Comparison of ENCODE assay signal across 2 cellular contexts in the genomic region with DNA sequence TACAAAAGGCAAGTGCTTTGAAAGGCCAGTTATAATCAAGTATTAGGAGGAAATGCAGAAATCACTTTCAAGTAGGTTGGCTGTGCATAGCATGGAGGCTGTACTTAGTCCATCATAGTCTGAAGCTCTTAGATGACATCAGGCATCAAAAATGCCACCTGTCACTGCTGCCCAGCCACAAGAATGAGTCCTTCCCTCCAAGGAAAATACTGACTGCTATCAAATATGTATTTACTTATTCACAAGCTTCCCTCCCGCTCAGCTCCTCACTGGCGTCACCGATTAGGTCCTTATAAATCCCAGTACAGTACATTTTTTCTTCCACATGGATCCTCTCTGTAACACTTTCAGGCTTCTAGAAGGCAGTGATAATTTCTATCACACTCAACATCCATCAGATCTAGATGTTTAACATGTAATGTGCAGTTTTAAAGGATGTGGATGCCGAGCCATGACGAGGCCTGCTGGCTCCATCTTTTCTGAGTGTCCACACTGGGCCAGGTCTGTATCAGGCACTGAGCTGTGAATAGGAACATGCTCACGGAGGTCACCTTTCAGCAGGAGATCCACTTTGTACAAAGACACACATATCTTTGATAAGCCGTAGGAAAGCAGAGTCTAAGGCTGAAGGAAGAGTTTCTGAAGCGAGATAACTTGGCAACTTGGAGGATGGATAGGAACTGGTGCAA.
TF ChIP-seq lines count a peak whose summit lies in the region.

No MANE protein-coding gene starts in this region.

TF ChIP-seq in SK-N-SH, 30 proteins besides CTCF, POLR2A, EP300 and RAD21 (continued from another document):
- TF ChIP-seq TEAD4 (IDR thresholded peaks at IDR 0.05; ENCODE audit: borderline replicate concordance, insufficient read depth) (0 out of 2 replicates have a peak, but pooled peaks have one; percentile 31), MAX (IDR thresholded peaks at IDR 0.05; ENCODE audit: low read depth) (no peak), SIN3A (IDR thresholded peaks at IDR 0.05; ENCODE audit: borderline replicate concordance, low read depth, low read length) (no peak), FOXM1 (IDR thresholded peaks at IDR 0.05; ENCODE audit: low read depth) (no peak), JUND (IDR thresholded peaks at IDR 0.05) (peak; percentile 54), POLR2AphosphoS5 (IDR thresholded peaks at IDR 0.05; ENCODE audit: low read depth, low read length) (no peak), MXI1 (IDR thresholded peaks at IDR 0.05; ENCODE audit: low read depth, low read length) (no peak), USF1 (IDR thresholded peaks at IDR 0.05; ENCODE audit: borderline replicate concordance, low read depth) (no peak), NFIC (IDR thresholded peaks at IDR 0.05; ENCODE audit: borderline replicate concordance) (peak; percentile 50; the same call in 1 of the 2 replicates)
- TF ChIP-seq, protein P1, sequence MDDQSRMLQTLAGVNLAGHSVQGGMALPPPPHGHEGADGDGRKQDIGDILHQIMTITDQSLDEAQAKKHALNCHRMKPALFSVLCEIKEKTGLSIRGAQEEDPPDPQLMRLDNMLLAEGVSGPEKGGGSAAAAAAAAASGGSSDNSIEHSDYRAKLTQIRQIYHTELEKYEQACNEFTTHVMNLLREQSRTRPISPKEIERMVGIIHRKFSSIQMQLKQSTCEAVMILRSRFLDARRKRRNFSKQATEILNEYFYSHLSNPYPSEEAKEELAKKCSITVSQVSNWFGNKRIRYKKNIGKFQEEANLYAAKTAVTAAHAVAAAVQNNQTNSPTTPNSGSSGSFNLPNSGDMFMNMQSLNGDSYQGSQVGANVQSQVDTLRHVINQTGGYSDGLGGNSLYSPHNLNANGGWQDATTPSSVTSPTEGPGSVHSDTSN (IDR thresholded peaks at IDR 0.05) = peak; percentile 61

TF ChIP-seq in SK-N-SH treated with all-trans-retinoic acid at 6 μM for 48 hours, 23 proteins besides CTCF, POLR2A, EP300 and RAD21 (continued from another document):
- TF ChIP-seq, protein P2, sequence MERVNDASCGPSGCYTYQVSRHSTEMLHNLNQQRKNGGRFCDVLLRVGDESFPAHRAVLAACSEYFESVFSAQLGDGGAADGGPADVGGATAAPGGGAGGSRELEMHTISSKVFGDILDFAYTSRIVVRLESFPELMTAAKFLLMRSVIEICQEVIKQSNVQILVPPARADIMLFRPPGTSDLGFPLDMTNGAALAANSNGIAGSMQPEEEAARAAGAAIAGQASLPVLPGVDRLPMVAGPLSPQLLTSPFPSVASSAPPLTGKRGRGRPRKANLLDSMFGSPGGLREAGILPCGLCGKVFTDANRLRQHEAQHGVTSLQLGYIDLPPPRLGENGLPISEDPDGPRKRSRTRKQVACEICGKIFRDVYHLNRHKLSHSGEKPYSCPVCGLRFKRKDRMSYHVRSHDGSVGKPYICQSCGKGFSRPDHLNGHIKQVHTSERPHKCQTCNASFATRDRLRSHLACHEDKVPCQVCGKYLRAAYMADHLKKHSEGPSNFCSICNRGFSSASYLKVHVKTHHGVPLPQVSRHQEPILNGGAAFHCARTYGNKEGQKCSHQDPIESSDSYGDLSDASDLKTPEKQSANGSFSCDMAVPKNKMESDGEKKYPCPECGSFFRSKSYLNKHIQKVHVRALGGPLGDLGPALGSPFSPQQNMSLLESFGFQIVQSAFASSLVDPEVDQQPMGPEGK (CRISPR knock-in tag; IDR thresholded peaks at IDR 0.05; ENCODE audit: borderline replicate concordance) = no peak
- TF ChIP-seq OSR1 (CRISPR knock-in tag; IDR thresholded peaks at IDR 0.05) (no peak), ZNF8 (CRISPR knock-in tag; IDR thresholded peaks at IDR 0.05) (no peak), RARB (CRISPR knock-in tag; IDR thresholded peaks at IDR 0.05) (no peak), ARNTL (CRISPR knock-in tag; IDR thresholded peaks at IDR 0.05; ENCODE audit: borderline replicate concordance, low read depth) (no peak), CREB5 (CRISPR knock-in tag; IDR thresholded peaks at IDR 0.05; ENCODE audit: low read depth) (no peak), ESRRG (CRISPR knock-in tag; IDR thresholded peaks at IDR 0.05) (no peak), GLIS3 (CRISPR knock-in tag; IDR thresholded peaks at IDR 0.05) (no peak), BACH2 (CRISPR knock-in tag; IDR thresholded peaks at IDR 0.05; ENCODE audit: borderline replicate concordance) (no peak), TCF4 (CRISPR knock-in tag; IDR thresholded peaks at IDR 0.05; ENCODE audit: borderline replicate concordance) (no peak), PPARA (CRISPR knock-in tag; IDR thresholded peaks at IDR 0.05; ENCODE audit: borderline replicate concordance) (no peak), ISL1 (CRISPR knock-in tag; IDR thresholded peaks at IDR 0.05) (no peak), ZNF565 (CRISPR knock-in tag; conservative IDR thresholded peaks at IDR 0.05; ENCODE audit: low read depth) (no peak), SNAI2 (CRISPR knock-in tag; IDR thresholded peaks at IDR 0.05) (no peak), ZNF70 (CRISPR knock-in tag; IDR thresholded peaks at IDR 0.05) (no peak), ZFP30 (CRISPR knock-in tag; IDR thresholded peaks at IDR 0.05) (no peak), CSDC2 (CRISPR knock-in tag; IDR thresholded peaks at IDR 0.05) (no peak)
- TF ChIP-seq, protein P3, sequence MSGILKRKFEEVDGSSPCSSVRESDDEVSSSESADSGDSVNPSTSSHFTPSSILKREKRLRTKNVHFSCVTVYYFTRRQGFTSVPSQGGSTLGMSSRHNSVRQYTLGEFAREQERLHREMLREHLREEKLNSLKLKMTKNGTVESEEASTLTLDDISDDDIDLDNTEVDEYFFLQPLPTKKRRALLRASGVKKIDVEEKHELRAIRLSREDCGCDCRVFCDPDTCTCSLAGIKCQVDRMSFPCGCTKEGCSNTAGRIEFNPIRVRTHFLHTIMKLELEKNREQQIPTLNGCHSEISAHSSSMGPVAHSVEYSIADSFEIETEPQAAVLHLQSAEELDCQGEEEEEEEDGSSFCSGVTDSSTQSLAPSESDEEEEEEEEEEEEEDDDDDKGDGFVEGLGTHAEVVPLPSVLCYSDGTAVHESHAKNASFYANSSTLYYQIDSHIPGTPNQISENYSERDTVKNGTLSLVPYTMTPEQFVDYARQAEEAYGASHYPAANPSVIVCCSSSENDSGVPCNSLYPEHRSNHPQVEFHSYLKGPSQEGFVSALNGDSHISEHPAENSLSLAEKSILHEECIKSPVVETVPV (CRISPR knock-in tag; IDR thresholded peaks at IDR 0.05) = no peak
